1 cellular context compared by ENCODE assay signal in the genomic region with DNA sequence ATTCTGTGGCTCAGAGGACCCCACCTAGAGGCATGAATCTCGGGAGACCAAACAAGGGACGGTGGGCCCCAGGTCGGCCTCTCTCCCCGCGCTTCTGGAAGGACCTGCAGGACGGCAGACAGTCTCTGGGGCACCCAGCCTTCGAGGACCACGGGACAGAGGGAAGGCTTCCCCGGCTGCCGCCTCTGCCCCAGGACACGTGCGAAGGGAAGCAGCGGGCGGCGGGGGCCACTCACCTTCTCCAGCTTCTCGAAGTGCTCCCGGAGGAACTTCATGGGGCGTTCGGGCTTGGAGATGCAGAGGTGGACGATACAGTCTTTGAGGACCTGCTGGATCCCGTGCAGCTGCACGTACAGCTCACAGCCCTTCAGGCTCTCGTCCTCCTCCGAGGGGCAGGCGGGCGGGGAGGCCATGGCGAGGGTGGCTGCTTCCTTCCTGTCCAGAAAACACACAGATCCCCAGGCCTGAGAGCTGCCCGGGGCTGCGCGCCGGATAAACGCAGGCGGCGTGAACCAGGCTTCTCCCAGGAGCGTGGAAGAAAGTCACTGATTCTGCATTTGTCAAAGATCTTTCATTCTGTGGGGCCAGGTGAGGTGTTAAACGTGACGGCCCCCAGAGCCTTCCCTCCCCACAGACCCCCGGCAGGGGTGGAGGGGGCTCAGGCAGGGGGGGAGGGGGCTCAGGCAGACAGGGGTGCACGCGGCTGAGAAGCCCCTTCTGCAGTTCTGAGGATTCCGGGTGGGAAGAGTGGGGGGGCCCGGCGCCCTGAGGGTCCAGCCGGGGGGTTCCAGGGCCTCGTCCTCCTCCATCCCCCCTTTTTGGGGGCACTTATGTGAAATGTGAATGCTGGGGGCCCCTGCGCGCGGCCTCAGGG.
TF ChIP-seq lines count a peak whose summit lies in the region.

No MANE protein-coding gene starts in this region.

TF ChIP-seq in WTC11, 78 proteins besides CTCF, POLR2A, EP300 and RAD21 (continued from another document):
- TF ChIP-seq, protein P1, sequence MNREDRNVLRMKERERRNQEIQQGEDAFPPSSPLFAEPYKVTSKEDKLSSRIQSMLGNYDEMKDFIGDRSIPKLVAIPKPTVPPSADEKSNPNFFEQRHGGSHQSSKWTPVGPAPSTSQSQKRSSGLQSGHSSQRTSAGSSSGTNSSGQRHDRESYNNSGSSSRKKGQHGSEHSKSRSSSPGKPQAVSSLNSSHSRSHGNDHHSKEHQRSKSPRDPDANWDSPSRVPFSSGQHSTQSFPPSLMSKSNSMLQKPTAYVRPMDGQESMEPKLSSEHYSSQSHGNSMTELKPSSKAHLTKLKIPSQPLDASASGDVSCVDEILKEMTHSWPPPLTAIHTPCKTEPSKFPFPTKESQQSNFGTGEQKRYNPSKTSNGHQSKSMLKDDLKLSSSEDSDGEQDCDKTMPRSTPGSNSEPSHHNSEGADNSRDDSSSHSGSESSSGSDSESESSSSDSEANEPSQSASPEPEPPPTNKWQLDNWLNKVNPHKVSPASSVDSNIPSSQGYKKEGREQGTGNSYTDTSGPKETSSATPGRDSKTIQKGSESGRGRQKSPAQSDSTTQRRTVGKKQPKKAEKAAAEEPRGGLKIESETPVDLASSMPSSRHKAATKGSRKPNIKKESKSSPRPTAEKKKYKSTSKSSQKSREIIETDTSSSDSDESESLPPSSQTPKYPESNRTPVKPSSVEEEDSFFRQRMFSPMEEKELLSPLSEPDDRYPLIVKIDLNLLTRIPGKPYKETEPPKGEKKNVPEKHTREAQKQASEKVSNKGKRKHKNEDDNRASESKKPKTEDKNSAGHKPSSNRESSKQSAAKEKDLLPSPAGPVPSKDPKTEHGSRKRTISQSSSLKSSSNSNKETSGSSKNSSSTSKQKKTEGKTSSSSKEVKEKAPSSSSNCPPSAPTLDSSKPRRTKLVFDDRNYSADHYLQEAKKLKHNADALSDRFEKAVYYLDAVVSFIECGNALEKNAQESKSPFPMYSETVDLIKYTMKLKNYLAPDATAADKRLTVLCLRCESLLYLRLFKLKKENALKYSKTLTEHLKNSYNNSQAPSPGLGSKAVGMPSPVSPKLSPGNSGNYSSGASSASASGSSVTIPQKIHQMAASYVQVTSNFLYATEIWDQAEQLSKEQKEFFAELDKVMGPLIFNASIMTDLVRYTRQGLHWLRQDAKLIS (CRISPR knock-in tag; IDR thresholded peaks at IDR 0.05; ENCODE audit: borderline replicate concordance), result no peak
TF ChIP-seq in WTC11: peak in this region for 0.
